In genomic region chr2:218888341-218888740, GRCh38 we compare ENCODE assay signal across 21 cellular contexts. TPM values are rescaled to one million over a fixed set of nuclear protein-coding genes. Genes with fewer than 3 reads are reported as not detected.
A peak's percentile ranks its signal among the peaks of the same experiment; 100 is the strongest.
DNase-seq lines count a peak whose midpoint lies in the region; ATAC-seq and TF ChIP-seq lines count a peak whose summit lies in the region.
"Had no signal": no experiment of that assay in that cellular context is flagged by ENCODE, and none has a peak within 500 bp of the region (broad histone marks: within the 10 kb centered on the region; RNA-seq: fewer than 3 reads in every experiment).

No MANE protein-coding gene starts in this region.

- CTCF ChIA-PET in RWPE1 (lab: Yijun Ruan, JAX), result interaction anchor here (5.3 to 15.9 kb wide), 2 partner anchors 7 to 12 kb away, joined by 38 to 413 read pairs; no protein-coding TSS in a partner anchor

- H3K27me3 ChIP-seq in aorta (ENCODE audit: control insufficient read depth in 1 of 2, insufficient read depth in 2 of 2, low read length in 1 of 2), result no peaks in the 10 kb centered on the region
- H3K27me3 ChIP-seq: BE2C had no signal

- no peaks in the 10 kb centered on the region for H3K36me3 ChIP-seq in aorta (ENCODE audit: control insufficient read depth in 1 of 2, insufficient read depth in 2 of 2, low read length in 1 of 2)
- H3K36me3 ChIP-seq: BE2C had no signal

- no peaks in the 10 kb centered on the region for H3K9me3 ChIP-seq in aorta (ENCODE audit: control insufficient read depth, low read length)
- H3K9me3 ChIP-seq: BE2C had no signal

- TF ChIP-seq CTCF in RWPE1 (conservative IDR thresholded peaks at IDR 0.05; ENCODE audit: low read depth), result no peak

- peak; percentile 10 for DNase-seq in activated T-cell treated with anti-CD3 and anti-CD28 coated beads, Interleukin-2, amount 50 U/mL, for 1 hour
- DNase-seq in activated T-cell treated with anti-CD3 and anti-CD28 coated beads for 4 hours, result no peak
- no peak for DNase-seq in RWPE1 (ENCODE audit: low spot score)
- DNase-seq in islet precursor cell, result peak; percentile 45
- peak; percentile 35 to 39 for DNase-seq in aorta
- no peak for DNase-seq in activated naive CD4-positive, alpha-beta T cell treated with Interleukin-2 at 50 U/mL for 16 hours
- DNase-seq in SIG-M5 treated with dmso at 0.1 percent for 504 hours (lab: John Stamatoyannopoulos, UW; ENCODE audit: unreplicated experiment), result no peak
- DNase-seq: BE2C; CD4-positive, alpha-beta memory T cell; GF-D8; KBM-7; NCI-H1105; NCI-H1694; NCI-H2081 treated with DMSO at 0.1 percent for 48 hours; NCI-H510A treated with DMSO at 0.1 percent for 48 hours; NCI-H774; OCI-M1; SHP77 had no signal

- H3K4me3 ChIP-seq in aorta (ENCODE audit: low read length in 2 of 2), result no peak overlapping the region
- H3K4me3 ChIP-seq: GM23338 had no signal

- POLR2A ChIA-PET in RWPE1 (lab: Yijun Ruan, JAX; ENCODE audit: low non-redundant PET), result no interaction called here

- H3K27ac ChIP-seq in RWPE1, result peak overlapping the region; percentile 17
- H3K27ac ChIP-seq in aorta (ENCODE audit: low read depth in 1 of 2, low read length in 2 of 2), result no peak overlapping the region

- WGBS in aorta, 2 donors, result 97 to 99% methylated on average over 5 of the region's 5 CpGs

- intact Hi-C loops in aorta (cut with DNase I), result no loop called here

- no peaks in the 10 kb centered on the region for H3K4me1 ChIP-seq in aorta (ENCODE audit: control insufficient read depth in 1 of 2, insufficient read depth in 2 of 2, low read length in 2 of 2)

- ATAC-seq in aorta (ENCODE audit: low FRiP score) (no peak), HG02981 (IDR thresholded peaks at IDR 0.05; ENCODE audit: unreplicated experiment) (no peak)
- ATAC-seq: GM23338 had no signal

RNA-seq across cellular contexts. Expression of gene WNT10A, which starts 7.7 kb away (rescaled TPM):
- not detected for total RNA-seq in aorta
- not detected for polyA plus RNA-seq in aorta
- total RNA-seq: GM23338 had no signal
- polyA plus RNA-seq: GM23338 had no signal

RNA-seq across cellular contexts. Expression of gene WNT6, which starts 28.7 kb away (rescaled TPM):
- 1 to 10 TPM in 1 of 2 donors, under 1 TPM in 1; 0.88 to 2.1 TPM for total RNA-seq in aorta
- not detected for polyA plus RNA-seq in aorta
- total RNA-seq: A172, GM23338 had no signal
- polyA plus RNA-seq: CD4-positive, alpha-beta memory T cell; GM23338 had no signal

RNA-seq across cellular contexts. Expression of gene PRKAG3, which starts 56.7 kb away (rescaled TPM):
- total RNA-seq in aorta, result 1 to 10 TPM in 1 of 2 donors, under 1 TPM in 1; 0.19 to 1.0 TPM
- polyA plus RNA-seq in aorta, result under 1 TPM; 0.13 to 0.20 TPM
- total RNA-seq: A172; CD4-positive, alpha-beta memory T cell; GM23338 had no signal
- polyA plus RNA-seq: CD4-positive, alpha-beta memory T cell; GM23338 had no signal

Comparison
In these comparisons a context has a peak if more than half of its experiments do, and no peak if none do; other contexts are left out.
1. DNase-seq: peak in activated T-cell treated with anti-CD3 and anti-CD28 coated beads, Interleukin-2, amount 50 U/mL, for 1 hour (single experiment), islet precursor cell (single experiment) and aorta (2 of 2); none in activated T-cell treated with anti-CD3 and anti-CD28 coated beads for 4 hours (single experiment), RWPE1 (single experiment), activated naive CD4-positive, alpha-beta T cell treated with Interleukin-2 at 50 U/mL for 16 hours (single experiment) and SIG-M5 treated with dmso at 0.1 percent for 504 hours (single experiment).